Comparison of ENCODE assay signal across 2 cellular contexts in the genomic region with DNA sequence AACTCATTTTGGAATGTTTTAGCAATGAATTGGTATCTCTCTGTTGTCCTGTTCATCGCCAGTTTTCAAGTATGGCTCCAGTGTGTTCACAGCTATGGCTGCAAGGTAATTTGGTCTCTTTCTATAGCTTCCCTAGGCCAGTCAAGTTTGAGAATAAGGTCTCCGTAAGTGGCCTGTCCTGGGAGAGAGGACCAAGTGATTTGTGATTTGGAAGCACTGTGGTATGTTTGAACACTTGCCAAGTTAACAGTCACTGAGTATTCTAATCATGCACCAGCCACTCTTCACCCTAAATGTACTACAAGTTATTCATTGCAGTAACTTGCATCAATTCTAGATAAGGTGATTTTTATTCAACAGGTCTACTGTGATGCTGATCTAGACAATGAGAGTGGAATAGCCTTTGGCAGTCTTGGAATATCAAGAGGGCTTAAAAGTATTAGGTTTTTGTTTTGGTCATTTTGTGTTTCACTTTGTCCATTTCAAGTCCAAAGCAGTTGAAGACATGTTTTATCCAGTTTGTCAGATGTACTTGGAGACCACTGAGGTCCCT.
TF ChIP-seq lines count a peak whose summit lies in the region.

No MANE protein-coding gene starts in this region.

TF ChIP-seq in IMR-90, 13 proteins besides CTCF, POLR2A, EP300 and RAD21:
- no peak for TF ChIP-seq MXI1 (IDR thresholded peaks at IDR 0.05; ENCODE audit: borderline replicate concordance, low read depth, low read length)
- no peak for TF ChIP-seq SMC3 (IDR thresholded peaks at IDR 0.05; ENCODE audit: low read depth, low read length)
- no peak for TF ChIP-seq RFX5 (IDR thresholded peaks at IDR 0.05; ENCODE audit: low read depth, low read length)
- TF ChIP-seq RCOR1 (IDR thresholded peaks at IDR 0.05; ENCODE audit: insufficient replicate concordance, low read length): no peak
- TF ChIP-seq MAFK (IDR thresholded peaks at IDR 0.05; ENCODE audit: low read depth, low read length): no peak
- TF ChIP-seq, protein P1, sequence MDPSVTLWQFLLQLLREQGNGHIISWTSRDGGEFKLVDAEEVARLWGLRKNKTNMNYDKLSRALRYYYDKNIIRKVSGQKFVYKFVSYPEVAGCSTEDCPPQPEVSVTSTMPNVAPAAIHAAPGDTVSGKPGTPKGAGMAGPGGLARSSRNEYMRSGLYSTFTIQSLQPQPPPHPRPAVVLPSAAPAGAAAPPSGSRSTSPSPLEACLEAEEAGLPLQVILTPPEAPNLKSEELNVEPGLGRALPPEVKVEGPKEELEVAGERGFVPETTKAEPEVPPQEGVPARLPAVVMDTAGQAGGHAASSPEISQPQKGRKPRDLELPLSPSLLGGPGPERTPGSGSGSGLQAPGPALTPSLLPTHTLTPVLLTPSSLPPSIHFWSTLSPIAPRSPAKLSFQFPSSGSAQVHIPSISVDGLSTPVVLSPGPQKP (IDR thresholded peaks at IDR 0.05; ENCODE audit: borderline replicate concordance, low read depth, low read length): no peak
- TF ChIP-seq NFE2L2 (IDR thresholded peaks at IDR 0.05; ENCODE audit: low read depth, low read length): no peak
- TF ChIP-seq FOS (IDR thresholded peaks at IDR 0.05; ENCODE audit: low read depth, low read length): no peak
- TF ChIP-seq MAZ (IDR thresholded peaks at IDR 0.05; ENCODE audit: borderline replicate concordance, low read depth, low read length): no peak
- no peak for TF ChIP-seq BHLHE40 (IDR thresholded peaks at IDR 0.05; ENCODE audit: low read depth, low read length)
- TF ChIP-seq, protein P2, sequence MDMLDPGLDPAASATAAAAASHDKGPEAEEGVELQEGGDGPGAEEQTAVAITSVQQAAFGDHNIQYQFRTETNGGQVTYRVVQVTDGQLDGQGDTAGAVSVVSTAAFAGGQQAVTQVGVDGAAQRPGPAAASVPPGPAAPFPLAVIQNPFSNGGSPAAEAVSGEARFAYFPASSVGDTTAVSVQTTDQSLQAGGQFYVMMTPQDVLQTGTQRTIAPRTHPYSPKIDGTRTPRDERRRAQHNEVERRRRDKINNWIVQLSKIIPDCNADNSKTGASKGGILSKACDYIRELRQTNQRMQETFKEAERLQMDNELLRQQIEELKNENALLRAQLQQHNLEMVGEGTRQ (IDR thresholded peaks at IDR 0.05; ENCODE audit: low read depth, low read length): no peak
- TF ChIP-seq CEBPB (IDR thresholded peaks at IDR 0.05; ENCODE audit: low read depth, low read length): no peak
- no peak for TF ChIP-seq CHD1 (IDR thresholded peaks at IDR 0.05; ENCODE audit: low read depth, low read length)

TF ChIP-seq in endothelial cell of umbilical vein, 7 proteins besides CTCF, POLR2A, EP300 and RAD21:
- TF ChIP-seq, protein P3, sequence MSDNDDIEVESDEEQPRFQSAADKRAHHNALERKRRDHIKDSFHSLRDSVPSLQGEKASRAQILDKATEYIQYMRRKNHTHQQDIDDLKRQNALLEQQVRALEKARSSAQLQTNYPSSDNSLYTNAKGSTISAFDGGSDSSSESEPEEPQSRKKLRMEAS (IDR thresholded peaks at IDR 0.05; ENCODE audit: insufficient read depth, insufficient read length): no peak
- TF ChIP-seq POLR2AphosphoS5 (IDR thresholded peaks at IDR 0.05; ENCODE audit: insufficient read depth, low read depth, low read length): peak; percentile 15
- TF ChIP-seq EZH2 (IDR thresholded peaks at IDR 0.05; ENCODE audit: borderline replicate concordance, low read depth, low read length, severe bottlenecking): no peak
- TF ChIP-seq GATA2 (IDR thresholded peaks at IDR 0.05; ENCODE audit: insufficient read depth, insufficient read length, low read depth, low read length): no peak
- TF ChIP-seq JUN (IDR thresholded peaks at IDR 0.05; ENCODE audit: borderline replicate concordance, insufficient read depth, insufficient read length, low read depth): no peak
- TF ChIP-seq MYC (IDR thresholded peaks at IDR 0.05; ENCODE audit: low read depth, low read length): no peak
- no peak for TF ChIP-seq FOS (IDR thresholded peaks at IDR 0.05; ENCODE audit: borderline replicate concordance, insufficient read depth, low read length)
